Comparison of ENCODE assay signal across 15 cellular contexts in genomic region chr10:69972951-69973350, GRCh38.
"Had no signal": no experiment of that assay in that cellular context is flagged by ENCODE, and none has a peak within 500 bp of the region (broad histone marks: within the 10 kb centered on the region; RNA-seq: fewer than 3 reads in every experiment).

No MANE protein-coding gene starts in this region.

- DNase-seq: activated CD4-positive, alpha-beta T cell treated with anti-CD3 and anti-CD28 coated beads for 4 hours; activated CD8-positive, alpha-beta T cell treated with anti-CD3 and anti-CD28 coated beads, Interleukin-2, amount 10 ng/mL, durations not matched to agents 7 days and 5 days; activated naive CD4-positive, alpha-beta T cell treated with anti-CD3 and anti-CD28 coated beads, Interleukin-2, amount 50 U/mL, for 16 hours; body of pancreas; effector memory CD8-positive, alpha-beta T cell; heart left ventricle; kidney; left ventricle myocardium inferior; nucleus accumbens; right cardiac atrium; small intestine; T-helper 9 cell had no signal

- H3K27me3 ChIP-seq: body of pancreas, thyroid gland had no signal

- H3K4me3 ChIP-seq: body of pancreas, heart left ventricle, left ventricle myocardium inferior, thyroid gland had no signal

- H3K4me1 ChIP-seq: body of pancreas, heart left ventricle, left ventricle myocardium inferior, thyroid gland had no signal

- ATAC-seq: activated CD8-positive, alpha-beta T cell treated with anti-CD3 and anti-CD28 coated beads, Interleukin-2, amount 10 ng/mL, durations not matched to agents 7 days and 5 days; body of pancreas; effector memory CD8-positive, alpha-beta T cell; heart left ventricle; natural killer cell treated with Interleukin-12 subunit alpha and Interleukin-12 subunit beta and Interleukin-15 and Interleukin-18, amount 100 ng/mL, for 72 hours; right cardiac atrium had no signal

- H3K9me3 ChIP-seq: body of pancreas, thyroid gland had no signal

- H3K36me3 ChIP-seq: heart left ventricle, left ventricle myocardium inferior, thyroid gland had no signal

- H3K27ac ChIP-seq: body of pancreas, epithelial cell of prostate, heart left ventricle, left ventricle myocardium inferior, thyroid gland had no signal
